13 cellular contexts compared by ENCODE assay signal in the genomic region with DNA sequence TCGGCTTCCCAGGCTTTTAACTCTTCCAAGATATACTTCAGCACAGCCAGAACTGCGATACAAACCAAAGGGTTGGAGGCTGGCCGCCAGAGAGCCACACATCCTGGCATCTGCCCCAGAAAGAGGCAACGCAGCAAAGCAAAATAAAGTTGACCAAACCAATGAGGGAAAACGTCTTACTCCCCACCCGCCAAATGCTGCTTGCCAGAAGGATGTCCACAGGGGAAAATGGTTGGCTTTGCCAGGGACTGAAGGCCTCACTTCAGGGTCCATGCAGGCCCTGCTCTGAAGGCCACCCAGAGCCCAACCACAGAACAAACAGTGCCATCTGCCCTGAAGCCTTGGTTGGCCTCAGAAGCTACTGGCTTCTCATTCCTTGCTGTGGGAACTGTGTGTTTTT. TPM values are rescaled to one million over a fixed set of nuclear protein-coding genes. Genes with fewer than 3 reads are reported as not detected.
"Had no signal": no experiment of that assay in that cellular context is flagged by ENCODE, and none has a peak within 500 bp of the region (broad histone marks: within the 10 kb centered on the region; RNA-seq: fewer than 3 reads in every experiment).

No MANE protein-coding gene starts in this region.

- ATAC-seq: activated T-helper 17 cell treated with anti-CD3 and anti-CD28 coated beads, Interleukin-2, amount 50 U/mL, for 72 hours; lower lobe of right lung; stimulated activated effector memory CD8-positive, alpha-beta T cell treated with anti-CD3 and anti-CD28 coated beads, Interleukin-12 subunit alpha, Interleukin-12 subunit beta, amount 100 ng/mL, for 72 hours had no signal

- H3K9me3 ChIP-seq: lower lobe of right lung, tibial artery had no signal

- H3K27me3 ChIP-seq: tibial artery had no signal

- H3K4me1 ChIP-seq: lower lobe of right lung, tibial artery had no signal

- DNase-seq: activated CD4-positive, alpha-beta memory T cell treated with anti-CD3 and anti-CD28 coated beads for 36 hours; activated CD4-positive, CD25-positive, alpha-beta regulatory T cell treated with anti-CD3 and anti-CD28 coated beads, Interleukin-2, amount 50 U/mL, for 72 hours; activated naive CD4-positive, alpha-beta T cell treated with anti-CD3 and anti-CD28 coated beads for 36 hours; central memory CD4-positive, alpha-beta T cell; effector memory CD4-positive, alpha-beta T cell; lower lobe of right lung; tibial artery had no signal

- H3K27ac ChIP-seq: lower lobe of right lung, skin epidermis, tibial artery had no signal

- H3K4me3 ChIP-seq: lower lobe of right lung, skin epidermis, tibial artery had no signal

RNA-seq across cellular contexts. Expression of gene CACNG1, which starts 15.0 kb away (rescaled TPM):
- total RNA-seq: activated CD4-positive, alpha-beta memory T cell treated with anti-CD3 and anti-CD28 coated beads for 36 hours; activated naive CD4-positive, alpha-beta T cell treated with anti-CD3 and anti-CD28 coated beads for 36 hours; activated T-helper 17 cell treated with anti-CD3 and anti-CD28 coated beads, Interleukin-2, amount 50 U/mL, for 72 hours; astrocyte; lower lobe of right lung; osteocyte; renal cortical epithelial cell had no signal
